ENCODE assay signal across 30 cellular contexts in the genomic region with DNA sequence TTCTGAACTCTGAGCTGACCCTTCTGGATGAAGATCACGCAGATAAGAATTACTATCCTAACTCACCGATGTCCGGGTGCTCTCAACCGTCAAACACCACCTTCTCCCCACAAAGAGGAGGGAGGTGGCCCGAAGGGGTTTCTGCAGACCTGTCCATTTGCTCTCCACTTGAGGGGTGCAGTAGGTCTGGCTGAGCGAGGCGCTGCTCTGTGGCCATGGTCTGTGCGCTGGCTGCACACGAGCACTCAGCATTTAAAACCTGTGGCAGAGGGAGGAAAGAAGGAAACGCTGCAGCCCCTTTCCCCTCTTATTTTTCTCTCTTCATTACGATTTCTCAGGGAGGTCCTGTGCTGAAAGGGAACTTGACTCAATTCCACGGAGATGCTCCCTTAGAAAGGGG. TPM values are rescaled to one million over a fixed set of nuclear protein-coding genes. Genes with fewer than 3 reads are reported as not detected.
"Had no signal": no experiment of that assay in that cellular context is flagged by ENCODE, and none has a peak within 500 bp of the region (broad histone marks: within the 10 kb centered on the region; RNA-seq: fewer than 3 reads in every experiment).

No MANE protein-coding gene starts in this region.

- H3K27ac Mint-ChIP-seq: activated B cell treated with CpG ODN at 0.5 μM for 24 hours; activated CD8-positive, alpha-beta memory T cell treated with anti-CD3 and anti-CD28 coated beads, Interleukin-2, amount 10 ng/mL, durations not matched to agents 7 days and 5 days; activated naive CD4-positive, alpha-beta T cell treated with anti-CD3 and anti-CD28 coated beads for 36 hours; activated naive CD8-positive, alpha-beta T cell; activated T-cell treated with anti-CD3 and anti-CD28 coated beads, Interleukin-2, amount 50 U/mL, for 24 hours had no signal

- H3K9me3 Mint-ChIP-seq: activated B cell treated with CpG ODN at 0.5 μM for 24 hours; activated naive CD4-positive, alpha-beta T cell treated with anti-CD3 and anti-CD28 coated beads for 36 hours; activated T-cell treated with anti-CD3 and anti-CD28 coated beads, Interleukin-2, amount 50 U/mL, for 24 hours had no signal

- H3K36me3 Mint-ChIP-seq: activated CD8-positive, alpha-beta memory T cell treated with anti-CD3 and anti-CD28 coated beads, Interleukin-2, amount 10 ng/mL, durations not matched to agents 7 days and 5 days; activated naive CD8-positive, alpha-beta T cell had no signal

- H3K9me3 ChIP-seq: MG63, SJSA1 had no signal

- DNase-seq: activated B cell treated with CpG ODN at 0.5 μM for 24 hours; activated CD4-positive, alpha-beta T cell treated with anti-CD3 and anti-CD28 coated beads for 1 hour; activated CD4-positive, alpha-beta T cell treated with anti-CD3 and anti-CD28 coated beads, Interleukin-2, amount 10 ng/mL, durations not matched to agents 24 days and 14 days; activated CD4-positive, alpha-beta T cell treated with anti-CD3 and anti-CD28 coated beads, Interleukin-2, amount 50 U/mL, for 48 hours; activated CD8-positive, alpha-beta memory T cell treated with anti-CD3 and anti-CD28 coated beads, Interleukin-2, amount 10 ng/mL, durations not matched to agents 7 days and 5 days; activated gamma-delta T cell; activated naive CD4-positive, alpha-beta T cell treated with anti-CD3 and anti-CD28 coated beads for 36 hours; activated T-cell treated with anti-CD3 and anti-CD28 coated beads, Interleukin-2, amount 50 U/mL, for 24 hours; MG63; MV-4-11; NCI-H1092 treated with DMSO at 0.1 percent for 48 hours; NCI-H1417 treated with DMSO at 0.1 percent for 48 hours; NCI-H1694; NCI-H2029; NCI-H2107; NCI-H345; NCI-H510A; NCI-H526 treated with DMSO at 0.1 percent for 48 hours; NCI-H82; SHP77; SW 1271; T-helper 2 cell; T1000 had no signal

- H3K36me3 ChIP-seq: MG63, SJSA1 had no signal

- FAIRE-seq: TTC549 had no signal

- H3K4me1 Mint-ChIP-seq: activated CD8-positive, alpha-beta memory T cell treated with anti-CD3 and anti-CD28 coated beads, Interleukin-2, amount 10 ng/mL, durations not matched to agents 7 days and 5 days had no signal

- H3K27ac ChIP-seq: RWPE1, SJSA1 had no signal

- ATAC-seq: activated CD8-positive, alpha-beta memory T cell treated with anti-CD3 and anti-CD28 coated beads, Interleukin-2, amount 10 ng/mL, durations not matched to agents 7 days and 5 days; SK-N-SH treated with all-trans-retinoic acid at 6 μM for 48 hours had no signal

- H3K27me3 ChIP-seq: MG63 had no signal

- H3K4me3 Mint-ChIP-seq: activated B cell treated with CpG ODN at 0.5 μM for 24 hours; activated CD4-positive, alpha-beta T cell treated with anti-CD3 and anti-CD28 coated beads, Interleukin-2, amount 10 ng/mL, durations not matched to agents 24 days and 14 days; activated CD8-positive, alpha-beta memory T cell treated with anti-CD3 and anti-CD28 coated beads, Interleukin-2, amount 10 ng/mL, durations not matched to agents 7 days and 5 days; activated naive CD4-positive, alpha-beta T cell treated with anti-CD3 and anti-CD28 coated beads for 36 hours; activated naive CD8-positive, alpha-beta T cell; activated T-cell treated with anti-CD3 and anti-CD28 coated beads, Interleukin-2, amount 50 U/mL, for 24 hours had no signal

RNA-seq across cellular contexts. Expression of gene HOXC13, which starts 1.5 kb away (rescaled TPM):
- total RNA-seq: activated B cell treated with CpG ODN at 0.5 μM for 24 hours; activated CD4-positive, alpha-beta T cell treated with anti-CD3 and anti-CD28 coated beads, Interleukin-2, amount 10 ng/mL, durations not matched to agents 24 days and 14 days; activated CD8-positive, alpha-beta memory T cell treated with anti-CD3 and anti-CD28 coated beads, Interleukin-2, amount 10 ng/mL, durations not matched to agents 7 days and 5 days; activated naive CD4-positive, alpha-beta T cell treated with anti-CD3 and anti-CD28 coated beads for 36 hours; cardiac septum had no signal

RNA-seq across cellular contexts. Expression of gene HOXC12, which starts 17.6 kb away (rescaled TPM):
- total RNA-seq: activated B cell treated with CpG ODN at 0.5 μM for 24 hours; activated CD4-positive, alpha-beta T cell treated with anti-CD3 and anti-CD28 coated beads, Interleukin-2, amount 10 ng/mL, durations not matched to agents 24 days and 14 days; activated CD8-positive, alpha-beta memory T cell treated with anti-CD3 and anti-CD28 coated beads, Interleukin-2, amount 10 ng/mL, durations not matched to agents 7 days and 5 days; activated naive CD4-positive, alpha-beta T cell treated with anti-CD3 and anti-CD28 coated beads for 36 hours; cardiac septum; OCI-LY7 had no signal

RNA-seq across cellular contexts. Expression of gene HOXC11, which starts 35.8 kb away (rescaled TPM):
- total RNA-seq: activated B cell treated with CpG ODN at 0.5 μM for 24 hours; activated CD4-positive, alpha-beta T cell treated with anti-CD3 and anti-CD28 coated beads, Interleukin-2, amount 10 ng/mL, durations not matched to agents 24 days and 14 days; activated CD8-positive, alpha-beta memory T cell treated with anti-CD3 and anti-CD28 coated beads, Interleukin-2, amount 10 ng/mL, durations not matched to agents 7 days and 5 days; activated naive CD4-positive, alpha-beta T cell treated with anti-CD3 and anti-CD28 coated beads for 36 hours; cardiac septum had no signal

RNA-seq across cellular contexts. Expression of gene HOTAIR, which starts 37.7 kb away (rescaled TPM):
- total RNA-seq: activated B cell treated with CpG ODN at 0.5 μM for 24 hours; activated CD4-positive, alpha-beta T cell treated with anti-CD3 and anti-CD28 coated beads, Interleukin-2, amount 10 ng/mL, durations not matched to agents 24 days and 14 days; activated CD8-positive, alpha-beta memory T cell treated with anti-CD3 and anti-CD28 coated beads, Interleukin-2, amount 10 ng/mL, durations not matched to agents 7 days and 5 days; activated naive CD4-positive, alpha-beta T cell treated with anti-CD3 and anti-CD28 coated beads for 36 hours; cardiac septum had no signal

RNA-seq across cellular contexts. Expression of gene HOXC10, which starts 47.8 kb away (rescaled TPM):
- total RNA-seq: activated B cell treated with CpG ODN at 0.5 μM for 24 hours; activated CD4-positive, alpha-beta T cell treated with anti-CD3 and anti-CD28 coated beads, Interleukin-2, amount 10 ng/mL, durations not matched to agents 24 days and 14 days; activated CD8-positive, alpha-beta memory T cell treated with anti-CD3 and anti-CD28 coated beads, Interleukin-2, amount 10 ng/mL, durations not matched to agents 7 days and 5 days; activated naive CD4-positive, alpha-beta T cell treated with anti-CD3 and anti-CD28 coated beads for 36 hours; cardiac septum had no signal
